1 cellular context compared by ENCODE assay signal in the genomic region with DNA sequence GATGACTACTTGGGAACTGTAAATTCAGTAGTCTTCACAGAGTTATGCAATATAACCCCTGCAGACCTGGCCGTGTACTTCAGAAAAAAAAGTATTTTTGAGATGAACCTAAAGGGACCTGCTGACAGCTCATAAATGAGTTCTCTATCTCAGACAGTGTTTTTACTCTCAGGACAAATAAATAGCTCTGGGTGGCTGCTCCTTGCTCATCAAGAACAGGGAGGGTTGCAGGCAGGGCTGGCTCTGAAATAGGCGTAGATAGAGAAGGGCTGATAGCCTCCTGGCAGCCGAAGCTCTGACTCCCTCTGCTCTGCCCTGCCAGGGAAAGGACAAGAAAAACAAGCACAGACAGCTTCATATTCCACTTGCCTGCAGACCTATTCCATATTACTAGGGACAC.
TF ChIP-seq lines count a peak whose summit lies in the region.

No MANE protein-coding gene starts in this region.

TF ChIP-seq in HepG2, 621 proteins besides CTCF, POLR2A, EP300 and RAD21 (continued from another document):
- TF ChIP-seq, protein P1, sequence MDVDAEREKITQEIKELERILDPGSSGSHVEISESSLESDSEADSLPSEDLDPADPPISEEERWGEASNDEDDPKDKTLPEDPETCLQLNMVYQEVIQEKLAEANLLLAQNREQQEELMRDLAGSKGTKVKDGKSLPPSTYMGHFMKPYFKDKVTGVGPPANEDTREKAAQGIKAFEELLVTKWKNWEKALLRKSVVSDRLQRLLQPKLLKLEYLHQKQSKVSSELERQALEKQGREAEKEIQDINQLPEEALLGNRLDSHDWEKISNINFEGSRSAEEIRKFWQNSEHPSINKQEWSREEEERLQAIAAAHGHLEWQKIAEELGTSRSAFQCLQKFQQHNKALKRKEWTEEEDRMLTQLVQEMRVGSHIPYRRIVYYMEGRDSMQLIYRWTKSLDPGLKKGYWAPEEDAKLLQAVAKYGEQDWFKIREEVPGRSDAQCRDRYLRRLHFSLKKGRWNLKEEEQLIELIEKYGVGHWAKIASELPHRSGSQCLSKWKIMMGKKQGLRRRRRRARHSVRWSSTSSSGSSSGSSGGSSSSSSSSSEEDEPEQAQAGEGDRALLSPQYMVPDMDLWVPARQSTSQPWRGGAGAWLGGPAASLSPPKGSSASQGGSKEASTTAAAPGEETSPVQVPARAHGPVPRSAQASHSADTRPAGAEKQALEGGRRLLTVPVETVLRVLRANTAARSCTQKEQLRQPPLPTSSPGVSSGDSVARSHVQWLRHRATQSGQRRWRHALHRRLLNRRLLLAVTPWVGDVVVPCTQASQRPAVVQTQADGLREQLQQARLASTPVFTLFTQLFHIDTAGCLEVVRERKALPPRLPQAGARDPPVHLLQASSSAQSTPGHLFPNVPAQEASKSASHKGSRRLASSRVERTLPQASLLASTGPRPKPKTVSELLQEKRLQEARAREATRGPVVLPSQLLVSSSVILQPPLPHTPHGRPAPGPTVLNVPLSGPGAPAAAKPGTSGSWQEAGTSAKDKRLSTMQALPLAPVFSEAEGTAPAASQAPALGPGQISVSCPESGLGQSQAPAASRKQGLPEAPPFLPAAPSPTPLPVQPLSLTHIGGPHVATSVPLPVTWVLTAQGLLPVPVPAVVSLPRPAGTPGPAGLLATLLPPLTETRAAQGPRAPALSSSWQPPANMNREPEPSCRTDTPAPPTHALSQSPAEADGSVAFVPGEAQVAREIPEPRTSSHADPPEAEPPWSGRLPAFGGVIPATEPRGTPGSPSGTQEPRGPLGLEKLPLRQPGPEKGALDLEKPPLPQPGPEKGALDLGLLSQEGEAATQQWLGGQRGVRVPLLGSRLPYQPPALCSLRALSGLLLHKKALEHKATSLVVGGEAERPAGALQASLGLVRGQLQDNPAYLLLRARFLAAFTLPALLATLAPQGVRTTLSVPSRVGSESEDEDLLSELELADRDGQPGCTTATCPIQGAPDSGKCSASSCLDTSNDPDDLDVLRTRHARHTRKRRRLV (CRISPR knock-in tag; IDR thresholded peaks at IDR 0.05) = no peak
- TF ChIP-seq, protein P2, sequence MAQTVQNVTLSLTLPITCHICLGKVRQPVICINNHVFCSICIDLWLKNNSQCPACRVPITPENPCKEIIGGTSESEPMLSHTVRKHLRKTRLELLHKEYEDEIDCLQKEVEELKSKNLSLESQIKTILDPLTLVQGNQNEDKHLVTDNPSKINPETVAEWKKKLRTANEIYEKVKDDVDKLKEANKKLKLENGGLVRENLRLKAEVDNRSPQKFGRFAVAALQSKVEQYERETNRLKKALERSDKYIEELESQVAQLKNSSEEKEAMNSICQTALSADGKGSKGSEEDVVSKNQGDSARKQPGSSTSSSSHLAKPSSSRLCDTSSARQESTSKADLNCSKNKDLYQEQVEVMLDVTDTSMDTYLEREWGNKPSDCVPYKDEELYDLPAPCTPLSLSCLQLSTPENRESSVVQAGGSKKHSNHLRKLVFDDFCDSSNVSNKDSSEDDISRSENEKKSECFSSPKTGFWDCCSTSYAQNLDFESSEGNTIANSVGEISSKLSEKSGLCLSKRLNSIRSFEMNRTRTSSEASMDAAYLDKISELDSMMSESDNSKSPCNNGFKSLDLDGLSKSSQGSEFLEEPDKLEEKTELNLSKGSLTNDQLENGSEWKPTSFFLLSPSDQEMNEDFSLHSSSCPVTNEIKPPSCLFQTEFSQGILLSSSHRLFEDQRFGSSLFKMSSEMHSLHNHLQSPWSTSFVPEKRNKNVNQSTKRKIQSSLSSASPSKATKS (CRISPR knock-in tag; IDR thresholded peaks at IDR 0.05) = no peak
